9 cellular contexts compared by ENCODE assay signal in the genomic region with DNA sequence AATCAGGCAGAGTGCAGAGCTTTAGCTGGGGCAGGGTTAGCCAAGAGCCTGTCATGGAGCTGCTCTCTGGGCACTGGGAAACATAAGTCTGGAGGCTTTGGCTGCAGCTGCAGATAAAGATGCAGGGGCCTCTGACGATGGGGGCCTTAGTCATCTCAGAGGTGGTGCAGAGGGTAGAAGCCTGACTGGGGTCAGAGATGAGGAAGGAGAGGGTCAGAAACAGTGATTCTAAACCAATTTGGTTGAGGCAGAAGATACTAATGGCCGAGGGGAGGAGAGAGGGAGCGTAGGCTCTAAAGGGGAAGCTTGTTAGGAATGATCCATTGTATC. TPM values are rescaled to one million over a fixed set of nuclear protein-coding genes. Genes with fewer than 3 reads are reported as not detected.
DNase-seq lines count a peak whose midpoint lies in the region; ATAC-seq lines count a peak whose summit lies in the region.
"Had no signal": no experiment of that assay in that cellular context is flagged by ENCODE, and none has a peak within 500 bp of the region (broad histone marks: within the 10 kb centered on the region; RNA-seq: fewer than 3 reads in every experiment).

No MANE protein-coding gene starts in this region.

- peaks cover 27 to 70% (median 44%) of the 10 kb centered on the region in 3 donors for H3K4me1 Mint-ChIP-seq in T-cell

- peak overlapping the region; percentile 85 to 86 for H3K27ac Mint-ChIP-seq in T-cell
- H3K27ac Mint-ChIP-seq: activated CD4-positive, alpha-beta T cell treated with anti-CD3 and anti-CD28 coated beads, Interleukin-2, amount 10 ng/mL, durations not matched to agents 24 days and 14 days had no signal

- H3K4me3 ChIP-seq in skin epidermis = peak overlapping the region in 3 of 7 experiments; percentile 1 to 12 (median 7)

- CTCF ChIA-PET in T-cell (lab: Charles Lee) = interaction anchor here in 1 of 2 donors (0.6 kb wide), 1 partner anchor 690 kb away, joined by 3 read pairs; no protein-coding TSS in a partner anchor

- DNase-seq in T-cell (no peak), SKM-1 treated with dmso at 0.1 percent for 144 hours (lab: John Stamatoyannopoulos, UW; ENCODE audit: unreplicated experiment) (no peak), NCI-H2081 (lab: John Stamatoyannopoulos, UW) (no peak), NCI-H82 treated with DMSO at 0.1 percent for 48 hours (lab: John Stamatoyannopoulos, UW; ENCODE audit: unreplicated experiment) (no peak), DMS53 treated with DMSO at 0.1 percent for 48 hours (lab: John Stamatoyannopoulos, UW; ENCODE audit: unreplicated experiment) (no peak)
- DNase-seq: activated CD4-positive, alpha-beta T cell treated with anti-CD3 and anti-CD28 coated beads, Interleukin-2, amount 10 ng/mL, durations not matched to agents 24 days and 14 days had no signal

- no peaks in the 10 kb centered on the region for H3K9me3 Mint-ChIP-seq in T-cell
- H3K9me3 Mint-ChIP-seq: activated CD4-positive, alpha-beta T cell treated with anti-CD3 and anti-CD28 coated beads, Interleukin-2, amount 10 ng/mL, durations not matched to agents 24 days and 14 days had no signal

- peaks cover 0 to 4% of the 10 kb centered on the region in 2 donors for H3K27me3 Mint-ChIP-seq in T-cell

- POLR2A ChIA-PET in T-cell (lab: Charles Lee) = interaction anchor here in 1 of 2 donors (0.6 kb wide), 1 partner anchor 34 kb away, joined by 6 read pairs; no protein-coding TSS in a partner anchor

- peak; percentile 17 for ATAC-seq in GM18867 (IDR thresholded peaks at IDR 0.05; ENCODE audit: unreplicated experiment)
- peak; percentile 10 for ATAC-seq in GM21786 (IDR thresholded peaks at IDR 0.05; ENCODE audit: unreplicated experiment)
- ATAC-seq in T-cell (replicated peaks in 1 of 4) = peak in 3 of 4 experiments; percentile 8 to 34 (median 17)

- H3K27ac ChIP-seq in skin epidermis = peak overlapping the region in 13 of 21 experiments; percentile 6 to 76 (median 47)

- peak overlapping the region; percentile 73 to 81 (median 78) for H3K4me3 Mint-ChIP-seq in T-cell

- H3K36me3 Mint-ChIP-seq in T-cell = no peaks in the 10 kb centered on the region

RNA-seq across cellular contexts. Expression of a gene that starts 33.7 kb away (rescaled TPM):
- total RNA-seq in T-cell = 10 to 100 TPM in 1 of 5 donors, 1 to 10 TPM in 4; 2.5 to 18.4 (median 5.4) TPM
